9 cellular contexts compared by ENCODE assay signal in genomic region chr2:30334738-30335426, GRCh38.
DNase-seq lines count a peak whose midpoint lies in the region; ATAC-seq, FAIRE-seq and TF ChIP-seq lines count a peak whose summit lies in the region.
"Had no signal": no experiment of that assay in that cellular context is flagged by ENCODE, and none has a peak within 500 bp of the region (broad histone marks: within the 10 kb centered on the region; RNA-seq: fewer than 3 reads in every experiment).

No MANE protein-coding gene starts in this region.

- H2BK5ac ChIP-seq in trophoblast cell (ENCODE audit: low read depth, low read length, poor library complexity) = no peak overlapping the region

- H3K9ac ChIP-seq in GM12878 (ENCODE audit: control insufficient read depth, insufficient read depth, low read length) (0 out of 2 replicates have a peak overlapping the region, but pooled peaks have one; percentile 32), trophoblast cell (ENCODE audit: low read length) (no peak overlapping the region)

- SMC1A ChIA-PET in GM12878 (lab: Charles Lee; ENCODE audit: uncharacterized antibody, unreplicated experiment) = interaction anchor here (0.6 to 10.7 kb wide), 60 partner anchors 9 to 376 kb away, joined by 3 to 282 read pairs (median 5); partner anchors contain the start of genes LBH and LCLAT1

- no peak for FAIRE-seq in GM12878 (lab: Jason Lieb, UNC)

- 78% methylated on average over 3 of the region's 3 CpGs for WGBS in GM12878 (ENCODE audit: insufficient coverage, insufficient replicate concordance, low lambda C conversion rate, missing lambda C conversion rate)
- WGBS in trophoblast cell (ENCODE audit: extremely low coverage, insufficient coverage, insufficient read length) = no CpG with 5 or more reads among the region's 3 CpGs

- no peak overlapping the region for H3K4me3 ChIP-seq in GM12878
- no peak overlapping the region for H3K4me3 ChIP-seq in trophoblast cell (ENCODE audit: low read depth, low read length)

- POLR2A ChIA-PET in GM12878 (lab: Charles Lee) = interaction anchor here (0.7 to 6.0 kb wide), 12 partner anchors 9 to 188 kb away, joined by 3 to 65 read pairs (median 4); partner anchors contain the start of genes LBH and YPEL5

- RAD21 ChIA-PET in GM12878 (lab: Charles Lee; ENCODE audit: unreplicated experiment) = interaction anchor here (0.8 to 8.1 kb wide), 48 partner anchors 9 to 375 kb away, joined by 3 to 148 read pairs (median 5); partner anchors contain the start of genes LBH and LCLAT1

- H3K4me2 ChIP-seq in GM12878 (ENCODE audit: control insufficient read depth, insufficient read depth) (peak overlapping the region; percentile 80), trophoblast cell (ENCODE audit: low read length) (no peak overlapping the region)

- intact Hi-C loops in GM12878 (cut with micrococcal nuclease; ENCODE audit: unreplicated experiment) = loop anchor here (5.0 kb wide), 5 partner anchors 87 to 372 kb away; partner anchors contain the start of genes LCLAT1 and YPEL5

- no TSS peak for BruUV-seq in GM12878 (replicated peaks; lab: Mats Ljungman, UMichigan)

- no peaks in the 10 kb centered on the region for H3K27me3 ChIP-seq in GM12878 (replicated peaks in 1 of 2; ENCODE audit: control insufficient read depth in 2 of 2, insufficient read depth in 2 of 2, low read length in 1 of 2)
- H3K27me3 ChIP-seq in trophoblast cell (ENCODE audit: insufficient read depth, low read length) = no peaks in the 10 kb centered on the region

- H2BK120ac ChIP-seq in trophoblast cell (ENCODE audit: insufficient read depth, low read length, poor library complexity) = no peak overlapping the region

- H4K91ac ChIP-seq in trophoblast cell (ENCODE audit: low read depth, low read length) = no peak overlapping the region

- peak; percentile 19 for ATAC-seq in GM12878
- no peak for ATAC-seq in HG03432 (IDR thresholded peaks at IDR 0.05; ENCODE audit: unreplicated experiment)

- no peaks in the 10 kb centered on the region for H3K36me3 ChIP-seq in GM12878 (ENCODE audit: control insufficient read depth in 2 of 2, insufficient read depth in 2 of 2, low read length in 1 of 2)
- H3K36me3 ChIP-seq in trophoblast cell (ENCODE audit: control insufficient read depth in 1 of 2, insufficient read depth in 2 of 2, low read length in 2 of 2) = no peaks in the 10 kb centered on the region

- no peak overlapping the region for H3K4ac ChIP-seq in trophoblast cell (ENCODE audit: low read depth, low read length)

- no peak overlapping the region for H4K12ac ChIP-seq in trophoblast cell (ENCODE audit: low read depth, low read length)

- no peaks in the 10 kb centered on the region for H4K20me1 ChIP-seq in GM12878 (ENCODE audit: control insufficient read depth, insufficient read depth)

- H3K18ac ChIP-seq in trophoblast cell (ENCODE audit: low read length) = no peak overlapping the region

- H3K14ac ChIP-seq in trophoblast cell (ENCODE audit: low read length) = no peak overlapping the region

- in situ Hi-C loops in GM12878 (cut with MboI) = no loop called here

- H4K8ac ChIP-seq in trophoblast cell (ENCODE audit: low read depth, low read length) = no peak overlapping the region

- peak overlapping the region; percentile 8 for H2BK12ac ChIP-seq in trophoblast cell (ENCODE audit: low read length)

- H3K9me3 ChIP-seq in GM12878 (replicated peaks; ENCODE audit: control insufficient read depth, insufficient read depth, low read length) (peaks cover 1% of the 10 kb centered on the region; the same call in 1 of the 3 replicates), trophoblast cell (ENCODE audit: insufficient read depth, low read depth, low read length) (peaks cover 9% of the 10 kb centered on the region)

- TF ChIP-seq CTCF in GM12878 (IDR thresholded peaks at IDR 0.05 in 2 of 3, conservative IDR thresholded peaks at IDR 0.05 in 1 of 3; ENCODE audit: control insufficient read depth in 2 of 3, extremely low read depth in 1 of 3, insufficient read depth in 1 of 3, low read depth in 3 of 3, low read length in 3 of 3) = peak in 2 of 3 experiments; percentile 19 to 26; a peak in 4 of 6 replicates

- H3K23ac ChIP-seq in trophoblast cell (ENCODE audit: low read length) = no peak overlapping the region

- TF ChIP-seq RAD21 in GM12878 (IDR thresholded peaks at IDR 0.05; ENCODE audit: insufficient read depth, low read depth, low read length) = peak; percentile 32

- H3K79me1 ChIP-seq in trophoblast cell (ENCODE audit: low read length) = no peaks in the 10 kb centered on the region

- TF ChIP-seq POLR2A in GM12878 (IDR thresholded peaks at IDR 0.05; ENCODE audit: low read depth, low read length) = no peak

- DNase-seq in NOMO-1 treated with DMSO at 0.1 percent for 48 hours (lab: John Stamatoyannopoulos, UW; ENCODE audit: unreplicated experiment) = peak; percentile 29
- no peak for DNase-seq in NOMO-1 treated with dmso at 0.1 percent for 144 hours (lab: John Stamatoyannopoulos, UW; ENCODE audit: unreplicated experiment)
- DNase-seq in NAMALWA (ENCODE audit: low spot score) = peak; percentile 31
- DNase-seq in GM12878 (ENCODE audit: low read depth, low spot score) = peak; percentile 40
- DNase-seq in trophoblast cell = no peak
- DNase-seq in hepatic stellate cell (ENCODE audit: low spot score) = no peak
- no peak for DNase-seq in GM19240 (ENCODE audit: insufficient read length, low spot score)
- DNase-seq: hypothalamus had no signal

- H2AK5ac ChIP-seq in trophoblast cell (ENCODE audit: low read length) = no peak overlapping the region

- no peak for TF ChIP-seq EP300 in GM12878 (IDR thresholded peaks at IDR 0.05; ENCODE audit: borderline replicate concordance in 1 of 2, control insufficient read depth in 1 of 2, low read depth in 2 of 2, low read length in 2 of 2)

- H2AFZ ChIP-seq in GM12878 (ENCODE audit: control insufficient read depth, low read depth, low read length) = peak overlapping the region; percentile 25; the same call in 1 of the 2 replicates
- H2AFZ ChIP-seq in trophoblast cell (ENCODE audit: insufficient read depth, low read length, poor library complexity) = no peak overlapping the region

- H3K4me1 ChIP-seq in GM12878 (ENCODE audit: control insufficient read depth, insufficient read depth, low read length) (peaks cover 69% of the 10 kb centered on the region), trophoblast cell (ENCODE audit: control insufficient read depth in 1 of 2, insufficient read depth in 2 of 2, low read length in 2 of 2) (peaks cover 12 to 14% of the 10 kb centered on the region in 2 experiments)

- CTCF ChIA-PET in GM12878 (lab: Yijun Ruan, JAX) = interaction anchor here (0.7 to 6.5 kb wide), 47 partner anchors 9 to 377 kb away, joined by 3 to 108 read pairs (median 4); partner anchors contain the start of gene LBH

- no peaks in the 10 kb centered on the region for H3K79me2 ChIP-seq in GM12878 (ENCODE audit: control insufficient read depth, insufficient read depth, low read length)
- no peaks in the 10 kb centered on the region for H3K79me2 ChIP-seq in trophoblast cell (ENCODE audit: control insufficient read depth, insufficient read depth, low read length, poor library complexity)

- H3K27ac ChIP-seq in GM12878 (ENCODE audit: control insufficient read depth, insufficient read depth) (peak overlapping the region; percentile 98), trophoblast cell (ENCODE audit: low read depth, low read length) (no peak overlapping the region)

TF ChIP-seq in GM12878, 131 proteins besides CTCF, POLR2A, EP300 and RAD21 (continues in another document):
- 0 out of 2 replicates have a peak, but pooled peaks have one; percentile 20 for TF ChIP-seq ELK1 (IDR thresholded peaks at IDR 0.05; ENCODE audit: low read depth, low read length)
- peak; percentile 76 for TF ChIP-seq MTA2 (IDR thresholded peaks at IDR 0.05; ENCODE audit: low read depth)
- TF ChIP-seq ZZZ3 (IDR thresholded peaks at IDR 0.05; ENCODE audit: control insufficient read depth, insufficient read length, low read depth) = no peak
- no peak for TF ChIP-seq SUZ12 (IDR thresholded peaks at IDR 0.05; ENCODE audit: unreplicated experiment)
- TF ChIP-seq BCLAF1 (IDR thresholded peaks at IDR 0.05) = no peak
- peak; percentile 7 to 23; a peak in 1 of 4 replicates for TF ChIP-seq IKZF2 (IDR thresholded peaks at IDR 0.05)
- TF ChIP-seq SMC3 (IDR thresholded peaks at IDR 0.05; ENCODE audit: borderline replicate concordance, low read length) = peak; percentile 37; the same call in 1 of the 2 replicates
- no peak for TF ChIP-seq CREM (IDR thresholded peaks at IDR 0.05; ENCODE audit: low read depth)
- no peak for TF ChIP-seq BRCA1 (IDR thresholded peaks at IDR 0.05; ENCODE audit: low read depth, low read length)
- TF ChIP-seq BCL11A (IDR thresholded peaks at IDR 0.05; ENCODE audit: low read depth, low read length) = peak; percentile 36; the same call in 1 of the 2 replicates
- no peak for TF ChIP-seq JUND (IDR thresholded peaks at IDR 0.05; ENCODE audit: low read depth, low read length)

Comparison
In these comparisons a context has a peak if more than half of its experiments do, and no peak if none do; other contexts are left out.
1. DNase-seq: peak in NOMO-1 treated with DMSO at 0.1 percent for 48 hours (single experiment), NAMALWA (single experiment) and GM12878 (single experiment); none in NOMO-1 treated with dmso at 0.1 percent for 144 hours (single experiment), trophoblast cell (0 of 2), hepatic stellate cell (single experiment) and GM19240 (single experiment).